ENCODE assay signal across 8 cellular contexts in genomic region chr10:86522385-86522855, GRCh38. TPM values are rescaled to one million over a fixed set of nuclear protein-coding genes. Genes with fewer than 3 reads are reported as not detected.
DNase-seq lines count a peak whose midpoint lies in the region; ATAC-seq lines count a peak whose summit lies in the region.

No MANE protein-coding gene starts in this region.

- H3K27ac Mint-ChIP-seq in activated naive CD4-positive, alpha-beta T cell treated with anti-CD3 and anti-CD28 coated beads, Interleukin-2, amount 10 ng/mL, durations not matched to agents 7 days and 5 days, result peak overlapping the region; percentile 95
- H3K27ac Mint-ChIP-seq in T-helper 2 cell treated with Interferon-gamma antibody and Interleukin-4, amounts not matched to agents 5 μg/mL and 100 μg/mL, for 36 hours, result peak overlapping the region; percentile 92

- no peaks in the 10 kb centered on the region for H3K9me3 ChIP-seq in skeletal muscle tissue (ENCODE audit: control insufficient read depth in 3 of 3, low read length in 3 of 3)

- ATAC-seq in HG02852 (IDR thresholded peaks at IDR 0.05; ENCODE audit: unreplicated experiment) (no peak), GM21528 (IDR thresholded peaks at IDR 0.05; ENCODE audit: low FRiP score, unreplicated experiment) (no peak)

- H3K4me3 ChIP-seq in skeletal muscle tissue (ENCODE audit: low read length in 3 of 3), result peak overlapping the region; percentile 77 to 89 (median 86)

- H3K27ac ChIP-seq in skeletal muscle tissue (ENCODE audit: low read depth, low read length), result peak overlapping the region; percentile 98

- H3K27me3 ChIP-seq in skeletal muscle tissue (ENCODE audit: control insufficient read depth in 3 of 3, insufficient read depth in 3 of 3, low read length in 3 of 3), result no peaks in the 10 kb centered on the region

- CTCF ChIA-PET in activated naive CD4-positive, alpha-beta T cell treated with anti-CD3 and anti-CD28 coated beads, Interleukin-2, amount 10 ng/mL, durations not matched to agents 7 days and 5 days (lab: Charles Lee), result interaction anchor here (1.1 to 1.4 kb wide), 2 partner anchors 15 to 61 kb away, joined by 3 read pairs; no protein-coding TSS in a partner anchor

- H3K4me1 Mint-ChIP-seq in activated naive CD4-positive, alpha-beta T cell treated with anti-CD3 and anti-CD28 coated beads, Interleukin-2, amount 10 ng/mL, durations not matched to agents 7 days and 5 days, result peaks cover 62% of the 10 kb centered on the region
- H3K4me1 Mint-ChIP-seq in T-helper 2 cell treated with Interferon-gamma antibody and Interleukin-4, amounts not matched to agents 5 μg/mL and 100 μg/mL, for 36 hours (ENCODE audit: low read depth), result peaks cover 45% of the 10 kb centered on the region

- H3K4me3 Mint-ChIP-seq in activated naive CD4-positive, alpha-beta T cell treated with anti-CD3 and anti-CD28 coated beads, Interleukin-2, amount 10 ng/mL, durations not matched to agents 7 days and 5 days, result peak overlapping the region; percentile 92
- H3K4me3 Mint-ChIP-seq in T-helper 2 cell treated with Interferon-gamma antibody and Interleukin-4, amounts not matched to agents 5 μg/mL and 100 μg/mL, for 36 hours, result peak overlapping the region; percentile 93

- H3K27me3 Mint-ChIP-seq in activated naive CD4-positive, alpha-beta T cell treated with anti-CD3 and anti-CD28 coated beads, Interleukin-2, amount 10 ng/mL, durations not matched to agents 7 days and 5 days, result no peaks in the 10 kb centered on the region
- no peaks in the 10 kb centered on the region for H3K27me3 Mint-ChIP-seq in T-helper 2 cell treated with Interferon-gamma antibody and Interleukin-4, amounts not matched to agents 5 μg/mL and 100 μg/mL, for 36 hours (ENCODE audit: low read depth)

- peaks cover 0 to 4% (median 0%) of the 10 kb centered on the region in 3 donors for H3K36me3 ChIP-seq in skeletal muscle tissue (ENCODE audit: control insufficient read depth in 3 of 3, insufficient read depth in 3 of 3, low read length in 3 of 3)

- no peak for DNase-seq in activated naive CD4-positive, alpha-beta T cell treated with anti-CD3 and anti-CD28 coated beads, Interleukin-2, amount 10 ng/mL, durations not matched to agents 7 days and 5 days
- no peak for DNase-seq in activated naive CD4-positive, alpha-beta T cell (lab: John Stamatoyannopoulos, UW)
- DNase-seq in T-helper 2 cell treated with Interferon-gamma antibody and Interleukin-4, amounts not matched to agents 5 μg/mL and 100 μg/mL, for 36 hours (ENCODE audit: low spot score), result no peak
- peak; percentile 18 for DNase-seq in germinal center (ENCODE audit: low spot score)
- no peak for DNase-seq in retina

- peak overlapping the region; percentile 86 to 93 (median 91) for H3K9ac ChIP-seq in skeletal muscle tissue (ENCODE audit: low read depth in 1 of 3, low read length in 3 of 3)

- no peaks in the 10 kb centered on the region for H3K9me3 Mint-ChIP-seq in activated naive CD4-positive, alpha-beta T cell treated with anti-CD3 and anti-CD28 coated beads, Interleukin-2, amount 10 ng/mL, durations not matched to agents 7 days and 5 days
- H3K9me3 Mint-ChIP-seq in T-helper 2 cell treated with Interferon-gamma antibody and Interleukin-4, amounts not matched to agents 5 μg/mL and 100 μg/mL, for 36 hours, result no peaks in the 10 kb centered on the region

- H3K4me1 ChIP-seq in skeletal muscle tissue (ENCODE audit: control insufficient read depth in 3 of 3, insufficient read depth in 3 of 3, low read length in 3 of 3), result peaks cover 21 to 38% (median 27%) of the 10 kb centered on the region in 3 donors

- H3K36me3 Mint-ChIP-seq in activated naive CD4-positive, alpha-beta T cell treated with anti-CD3 and anti-CD28 coated beads, Interleukin-2, amount 10 ng/mL, durations not matched to agents 7 days and 5 days, result peaks cover 20% of the 10 kb centered on the region
- H3K36me3 Mint-ChIP-seq in T-helper 2 cell treated with Interferon-gamma antibody and Interleukin-4, amounts not matched to agents 5 μg/mL and 100 μg/mL, for 36 hours (ENCODE audit: low read depth), result peaks cover 20% of the 10 kb centered on the region

RNA-seq across cellular contexts. Expression of gene WAPL, which starts 0.8 kb away (rescaled TPM):
- total RNA-seq in skeletal muscle tissue, result 45.4 TPM
